ENCODE assay signal across 26 cellular contexts in the genomic region with DNA sequence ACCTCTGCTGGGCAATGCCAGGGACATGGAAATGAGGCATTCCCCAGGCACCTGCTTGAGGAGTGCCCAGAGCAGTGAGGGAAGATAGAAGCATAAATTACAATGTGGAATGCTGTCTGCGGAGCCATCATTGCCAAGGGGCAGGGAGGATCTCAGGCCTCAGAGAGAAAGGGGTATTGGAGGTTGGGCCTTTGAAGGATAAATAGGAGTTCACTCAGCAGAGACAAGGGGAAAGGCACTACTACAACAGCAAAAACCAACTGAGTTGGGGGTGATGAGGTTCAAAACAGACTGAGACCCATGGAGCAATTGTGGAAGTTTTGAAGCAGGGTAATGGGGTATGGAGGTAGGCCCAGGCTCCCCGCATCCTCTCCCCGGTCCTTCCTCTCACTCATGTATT. TPM values are rescaled to one million over a fixed set of nuclear protein-coding genes. Genes with fewer than 3 reads are reported as not detected.
DNase-seq lines count a peak whose midpoint lies in the region; ATAC-seq and TF ChIP-seq lines count a peak whose summit lies in the region.
"Had no signal": no experiment of that assay in that cellular context is flagged by ENCODE, and none has a peak within 500 bp of the region (broad histone marks: within the 10 kb centered on the region; RNA-seq: fewer than 3 reads in every experiment).

No MANE protein-coding gene starts in this region.

- H3K27me3 ChIP-seq in SK-N-SH (ENCODE audit: insufficient read depth) (no peaks in the 10 kb centered on the region), neural progenitor cell (peaks cover 7% of the 10 kb centered on the region), Peyer's patch (no peaks in the 10 kb centered on the region)
- H3K27me3 ChIP-seq: BLaER1, SJSA1 had no signal

- H2AFZ ChIP-seq in SK-N-SH (ENCODE audit: low read depth) (no peak overlapping the region), neural progenitor cell (replicated peaks) (no peak overlapping the region)
- H2AFZ ChIP-seq: GM23248 had no signal

- DNase-seq in SK-N-SH = no peak
- no peak for DNase-seq in central memory CD8-positive, alpha-beta T cell (ENCODE audit: low spot score in 2 of 2)
- DNase-seq in neural progenitor cell (ENCODE audit: low spot score) = no peak
- no peak for DNase-seq in Peyer's patch
- DNase-seq: ACHN; CD4-positive, alpha-beta T cell; COR-L47; DMS 273 treated with DMSO at 0.1 percent for 48 hours; DND-41; GM23248; KG1; NCI-H1092 treated with DMSO at 0.1 percent for 48 hours; NCI-H2029 treated with DMSO at 0.1 percent for 48 hours; NCI-H345; NCI-H524; NCI-H774 had no signal

- WGBS in SK-N-SH (ENCODE audit: low lambda C conversion rate) = 92% methylated on average over 2 of the region's 3 CpGs

- H3K36me3 ChIP-seq in SK-N-SH (replicated peaks in 1 of 2; ENCODE audit: control insufficient read depth in 1 of 2, insufficient read depth in 2 of 2, low read length in 1 of 2) (peaks cover 9 to 40% of the 10 kb centered on the region in 2 experiments), HEK293 (ENCODE audit: control insufficient read depth in 2 of 2, insufficient read depth in 1 of 2, low read length in 2 of 2) (peaks cover 0 to 67% of the 10 kb centered on the region in 2 experiments; a peak in 2 of 3 replicates), neural progenitor cell (no peaks in the 10 kb centered on the region), Peyer's patch (peaks cover 0 to 22% (median 0%) of the 10 kb centered on the region in 3 donors)

- CTCF ChIA-PET in SK-N-SH (lab: Yijun Ruan, JAX) (no interaction called here), HEK293 (lab: Yijun Ruan, JAX) (no interaction called here)

- H3F3A ChIP-seq in SK-N-SH (replicated peaks; ENCODE audit: insufficient read depth) = no peaks in the 10 kb centered on the region
- H3F3A ChIP-seq in neural progenitor cell (ENCODE audit: low read depth) = peaks cover 5% of the 10 kb centered on the region

- H4K20me1 ChIP-seq in SK-N-SH (ENCODE audit: insufficient read depth) (peaks cover 6% of the 10 kb centered on the region; the same call in 1 of the 2 replicates), neural progenitor cell (ENCODE audit: low read depth) (peaks cover 67% of the 10 kb centered on the region)

- H3K9ac ChIP-seq in SK-N-SH = no peak overlapping the region
- no peak overlapping the region for H3K9ac ChIP-seq in neural progenitor cell
- H3K9ac ChIP-seq: BLaER1, GM23248 had no signal

- H3K9me3 ChIP-seq in SK-N-SH = no peaks in the 10 kb centered on the region
- no peaks in the 10 kb centered on the region for H3K9me3 ChIP-seq in HEK293 (ENCODE audit: control insufficient read depth, insufficient read depth, low read depth, low read length)
- H3K9me3 ChIP-seq in neural progenitor cell (ENCODE audit: low read depth) = no peaks in the 10 kb centered on the region
- no peaks in the 10 kb centered on the region for H3K9me3 ChIP-seq in Peyer's patch
- H3K9me3 ChIP-seq: BLaER1, HAP-1, SJSA1 had no signal

- ATAC-seq in SK-N-SH treated with all-trans-retinoic acid at 6 μM for 48 hours (no peak), GM18517 (IDR thresholded peaks at IDR 0.05; ENCODE audit: unreplicated experiment) (no peak), GM21381 (IDR thresholded peaks at IDR 0.05; ENCODE audit: unreplicated experiment) (no peak)
- ATAC-seq in central memory CD8-positive, alpha-beta T cell (replicated peaks; ENCODE audit: extremely low read depth, poor library complexity, severe bottlenecking) = no peak
- ATAC-seq: GM12878, Right ventricle myocardium inferior had no signal

- POLR2A ChIA-PET in SK-N-SH (lab: Yijun Ruan, JAX) (no interaction called here), HEK293 (lab: Yijun Ruan, JAX) (interaction anchor here (0.6 kb wide), 1 partner anchor 22 kb away, joined by 3 read pairs; no protein-coding TSS in a partner anchor)

- H3K4me1 Mint-ChIP-seq in central memory CD8-positive, alpha-beta T cell = peaks cover 6% of the 10 kb centered on the region
- H3K4me1 Mint-ChIP-seq in neural progenitor cell = peaks cover 22% of the 10 kb centered on the region

- H3K4me1 ChIP-seq in SK-N-SH (ENCODE audit: control insufficient read depth in 1 of 2, insufficient read depth in 2 of 2, low read depth in 1 of 2, low read length in 1 of 2) (peaks cover 0 to 31% of the 10 kb centered on the region in 2 experiments; a peak in 1 of 4 replicates), HEK293 (ENCODE audit: control insufficient read depth, insufficient read depth, low read length) (no peaks in the 10 kb centered on the region), neural progenitor cell (peaks cover 13% of the 10 kb centered on the region), Peyer's patch (peaks cover 0 to 3% (median under 1%) of the 10 kb centered on the region in 4 donors)
- H3K4me1 ChIP-seq: HAP-1, SJSA1 had no signal

- H3K79me2 ChIP-seq in SK-N-SH (ENCODE audit: insufficient read depth) (no peaks in the 10 kb centered on the region), neural progenitor cell (ENCODE audit: low read depth) (no peaks in the 10 kb centered on the region)

- TF ChIP-seq EP300 in SK-N-SH (IDR thresholded peaks at IDR 0.05; ENCODE audit: borderline replicate concordance in 1 of 2, low read depth in 1 of 2, low read length in 1 of 2) = no peak

- peaks cover 14% of the 10 kb centered on the region for H3K36me3 Mint-ChIP-seq in central memory CD8-positive, alpha-beta T cell (ENCODE audit: insufficient read depth)
- H3K36me3 Mint-ChIP-seq in neural progenitor cell = peaks cover 19% of the 10 kb centered on the region

- no peak overlapping the region for H3K4me2 ChIP-seq in SK-N-SH
- no peak overlapping the region for H3K4me2 ChIP-seq in neural progenitor cell
- H3K4me2 ChIP-seq: BLaER1 had no signal

- no peak for TF ChIP-seq RAD21 in SK-N-SH (IDR thresholded peaks at IDR 0.05; ENCODE audit: low read length)

- H3K27ac Mint-ChIP-seq in central memory CD8-positive, alpha-beta T cell (ENCODE audit: low read depth) = peak overlapping the region; percentile 13
- peak overlapping the region; percentile 37 for H3K27ac Mint-ChIP-seq in neural progenitor cell
- H3K27ac Mint-ChIP-seq: CD4-positive, alpha-beta T cell had no signal

- H3K4me3 ChIP-seq in SK-N-SH (ENCODE audit: low read depth in 2 of 2, low read length in 1 of 2) = no peak overlapping the region
- no peak overlapping the region for H3K4me3 ChIP-seq in HEK293 (ENCODE audit: low read depth, low read length)
- no peak overlapping the region for H3K4me3 ChIP-seq in neural progenitor cell
- no peak overlapping the region for H3K4me3 ChIP-seq in Peyer's patch
- H3K4me3 ChIP-seq: BLaER1, GM12878, GM23248, HAP-1, SJSA1 had no signal

- H3K27me3 Mint-ChIP-seq in central memory CD8-positive, alpha-beta T cell = no peaks in the 10 kb centered on the region
- H3K27me3 Mint-ChIP-seq in neural progenitor cell (ENCODE audit: insufficient read depth, low read depth) = peaks cover 18% of the 10 kb centered on the region
- H3K27me3 Mint-ChIP-seq: CD4-positive, alpha-beta T cell had no signal

- H3K4me3 Mint-ChIP-seq in central memory CD8-positive, alpha-beta T cell = no peak overlapping the region
- peak overlapping the region; percentile 50 for H3K4me3 Mint-ChIP-seq in neural progenitor cell
- H3K4me3 Mint-ChIP-seq: CD4-positive, alpha-beta T cell had no signal

- H3K9me3 Mint-ChIP-seq in central memory CD8-positive, alpha-beta T cell = no peaks in the 10 kb centered on the region
- H3K9me3 Mint-ChIP-seq in neural progenitor cell = no peaks in the 10 kb centered on the region
- H3K9me3 Mint-ChIP-seq: CD4-positive, alpha-beta T cell had no signal

- no peaks in the 10 kb centered on the region for H3K9me2 ChIP-seq in SK-N-SH

- H3K27ac ChIP-seq in SK-N-SH (ENCODE audit: low read depth in 2 of 2, low read length in 1 of 2) (no peak overlapping the region), HEK293 (ENCODE audit: extremely low read depth, low read depth, low read length) (no peak overlapping the region), neural progenitor cell (no peak overlapping the region), Peyer's patch (no peak overlapping the region)
- H3K27ac ChIP-seq: 22Rv1, BLaER1, GM23248, SJSA1 had no signal

- TF ChIP-seq POLR2A in Peyer's patch (IDR thresholded peaks at IDR 0.05) = no peak

- no peak for TF ChIP-seq CTCF in SK-N-SH (IDR thresholded peaks at IDR 0.05)
- no peak for TF ChIP-seq CTCF in HEK293 (tag by site-specific recombination; IDR thresholded peaks at IDR 0.05)
- no peak for TF ChIP-seq CTCF in neural progenitor cell (IDR thresholded peaks at IDR 0.05)
- no peak for TF ChIP-seq CTCF in Peyer's patch (IDR thresholded peaks at IDR 0.05)

TF ChIP-seq in SK-N-SH treated with all-trans-retinoic acid at 6 μM for 48 hours, 23 proteins besides CTCF, POLR2A, EP300 and RAD21:
- TF ChIP-seq TOX (CRISPR knock-in tag; IDR thresholded peaks at IDR 0.05; ENCODE audit: borderline replicate concordance) = no peak
- TF ChIP-seq ZFP3 (CRISPR knock-in tag; IDR thresholded peaks at IDR 0.05) = peak; percentile 98
- TF ChIP-seq TCF4 (CRISPR knock-in tag; IDR thresholded peaks at IDR 0.05; ENCODE audit: borderline replicate concordance) = no peak

TF ChIP-seq in SK-N-SH, 30 proteins besides CTCF, POLR2A, EP300 and RAD21:
- TF ChIP-seq RFX5 (IDR thresholded peaks at IDR 0.05; ENCODE audit: low read length) (no peak), EZH2phosphoT487 (IDR thresholded peaks at IDR 0.05; ENCODE audit: borderline replicate concordance, low read depth) (no peak)

TF ChIP-seq in HEK293, 187 proteins besides CTCF, POLR2A, EP300 and RAD21:
- TF ChIP-seq ZNF624 (tag by site-specific recombination; IDR thresholded peaks at IDR 0.05) (no peak), ZFP3 (tag by site-specific recombination; IDR thresholded peaks at IDR 0.05; ENCODE audit: low read depth) (peak; percentile 93)

RNA-seq across cellular contexts. Expression of gene SREBF1, which starts 32.8 kb away (rescaled TPM):
- polyA plus RNA-seq in SK-N-SH (2012; rRNA removed) = 15.9 and 20.4 TPM in 2 replicates
- polyA plus RNA-seq in SK-N-SH (2012; cell fraction: cytosol; rRNA removed) = 5.3 and 8.6 TPM in 2 replicates
- 92.2 and 140 TPM in 2 replicates for polyA plus RNA-seq in SK-N-SH (2012; cell fraction: nucleus; rRNA removed)
- total RNA-seq in neural progenitor cell (ENCODE audit: low replicate concordance) (12.7 and 41.0 TPM in 2 replicates), Peyer's patch (100 to 1,000 TPM; 118 to 226 (median 185) TPM)
